Comparison of ENCODE assay signal across 1 cellular context in the genomic region with DNA sequence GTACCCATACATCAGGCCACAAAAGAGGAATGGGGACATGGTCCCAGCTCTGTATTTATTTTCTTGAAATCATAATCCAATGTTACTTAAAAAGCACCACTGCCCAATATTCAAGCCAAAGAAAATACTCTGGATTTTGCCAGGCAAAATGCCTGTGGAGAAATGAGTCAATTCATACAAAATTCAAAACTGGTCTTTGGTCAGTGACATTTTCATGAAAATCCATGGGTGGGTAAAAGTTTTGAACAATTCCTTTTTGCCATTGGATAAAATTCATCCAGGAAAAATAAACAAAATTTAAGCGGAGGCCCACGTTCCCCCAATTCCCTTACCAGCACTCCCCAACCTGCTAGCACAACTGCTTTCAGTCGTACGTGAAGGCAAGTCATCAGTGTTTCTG.
TF ChIP-seq lines count a peak whose summit lies in the region.

No MANE protein-coding gene starts in this region.

TF ChIP-seq in IMR-90, 13 proteins besides CTCF, POLR2A, EP300 and RAD21:
- TF ChIP-seq FOS (IDR thresholded peaks at IDR 0.05; ENCODE audit: low read depth, low read length) (no peak), RFX5 (IDR thresholded peaks at IDR 0.05; ENCODE audit: low read depth, low read length) (no peak), NFE2L2 (IDR thresholded peaks at IDR 0.05; ENCODE audit: low read depth, low read length) (no peak), MXI1 (IDR thresholded peaks at IDR 0.05; ENCODE audit: borderline replicate concordance, low read depth, low read length) (no peak), RCOR1 (IDR thresholded peaks at IDR 0.05; ENCODE audit: insufficient replicate concordance, low read length) (no peak), MAZ (IDR thresholded peaks at IDR 0.05; ENCODE audit: borderline replicate concordance, low read depth, low read length) (no peak), SMC3 (IDR thresholded peaks at IDR 0.05; ENCODE audit: low read depth, low read length) (no peak)
- TF ChIP-seq, protein P1, sequence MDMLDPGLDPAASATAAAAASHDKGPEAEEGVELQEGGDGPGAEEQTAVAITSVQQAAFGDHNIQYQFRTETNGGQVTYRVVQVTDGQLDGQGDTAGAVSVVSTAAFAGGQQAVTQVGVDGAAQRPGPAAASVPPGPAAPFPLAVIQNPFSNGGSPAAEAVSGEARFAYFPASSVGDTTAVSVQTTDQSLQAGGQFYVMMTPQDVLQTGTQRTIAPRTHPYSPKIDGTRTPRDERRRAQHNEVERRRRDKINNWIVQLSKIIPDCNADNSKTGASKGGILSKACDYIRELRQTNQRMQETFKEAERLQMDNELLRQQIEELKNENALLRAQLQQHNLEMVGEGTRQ (IDR thresholded peaks at IDR 0.05; ENCODE audit: low read depth, low read length), result no peak
